1 cellular context compared by ENCODE assay signal in the genomic region with DNA sequence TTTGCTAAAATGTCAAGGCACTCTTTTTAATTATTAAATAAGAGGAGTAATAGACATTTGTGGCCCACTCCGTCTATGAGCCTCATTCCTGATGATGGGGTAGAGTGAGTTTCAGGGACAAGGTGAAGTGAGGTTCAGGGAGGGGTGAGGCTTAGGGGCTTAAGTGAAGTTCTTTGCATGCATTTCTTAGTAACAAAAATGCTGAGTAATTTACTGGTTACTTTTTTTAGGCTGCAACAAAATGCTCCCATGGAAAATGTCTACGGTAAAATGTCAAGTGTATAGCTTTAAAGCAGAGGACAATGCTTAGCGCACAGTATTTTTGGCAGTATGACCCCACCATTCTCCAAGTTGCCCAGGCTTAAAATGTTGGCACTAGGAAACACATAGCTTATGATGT.
TF ChIP-seq lines count a peak whose summit lies in the region.

No MANE protein-coding gene starts in this region.

TF ChIP-seq in GM12878, 131 proteins besides CTCF, POLR2A, EP300 and RAD21:
- TF ChIP-seq, protein P1, sequence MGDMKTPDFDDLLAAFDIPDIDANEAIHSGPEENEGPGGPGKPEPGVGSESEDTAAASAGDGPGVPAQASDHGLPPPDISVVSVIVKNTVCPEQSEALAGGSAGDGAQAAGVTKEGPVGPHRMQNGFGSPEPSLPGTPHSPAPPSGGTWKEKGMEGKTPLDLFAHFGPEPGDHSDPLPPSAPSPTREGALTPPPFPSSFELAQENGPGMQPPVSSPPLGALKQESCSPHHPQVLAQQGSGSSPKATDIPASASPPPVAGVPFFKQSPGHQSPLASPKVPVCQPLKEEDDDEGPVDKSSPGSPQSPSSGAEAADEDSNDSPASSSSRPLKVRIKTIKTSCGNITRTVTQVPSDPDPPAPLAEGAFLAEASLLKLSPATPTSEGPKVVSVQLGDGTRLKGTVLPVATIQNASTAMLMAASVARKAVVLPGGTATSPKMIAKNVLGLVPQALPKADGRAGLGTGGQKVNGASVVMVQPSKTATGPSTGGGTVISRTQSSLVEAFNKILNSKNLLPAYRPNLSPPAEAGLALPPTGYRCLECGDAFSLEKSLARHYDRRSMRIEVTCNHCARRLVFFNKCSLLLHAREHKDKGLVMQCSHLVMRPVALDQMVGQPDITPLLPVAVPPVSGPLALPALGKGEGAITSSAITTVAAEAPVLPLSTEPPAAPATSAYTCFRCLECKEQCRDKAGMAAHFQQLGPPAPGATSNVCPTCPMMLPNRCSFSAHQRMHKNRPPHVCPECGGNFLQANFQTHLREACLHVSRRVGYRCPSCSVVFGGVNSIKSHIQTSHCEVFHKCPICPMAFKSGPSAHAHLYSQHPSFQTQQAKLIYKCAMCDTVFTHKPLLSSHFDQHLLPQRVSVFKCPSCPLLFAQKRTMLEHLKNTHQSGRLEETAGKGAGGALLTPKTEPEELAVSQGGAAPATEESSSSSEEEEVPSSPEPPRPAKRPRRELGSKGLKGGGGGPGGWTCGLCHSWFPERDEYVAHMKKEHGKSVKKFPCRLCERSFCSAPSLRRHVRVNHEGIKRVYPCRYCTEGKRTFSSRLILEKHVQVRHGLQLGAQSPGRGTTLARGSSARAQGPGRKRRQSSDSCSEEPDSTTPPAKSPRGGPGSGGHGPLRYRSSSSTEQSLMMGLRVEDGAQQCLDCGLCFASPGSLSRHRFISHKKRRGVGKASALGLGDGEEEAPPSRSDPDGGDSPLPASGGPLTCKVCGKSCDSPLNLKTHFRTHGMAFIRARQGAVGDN (IDR thresholded peaks at IDR 0.05): no peak
- TF ChIP-seq IKZF2 (IDR thresholded peaks at IDR 0.05) (no peak), BRCA1 (IDR thresholded peaks at IDR 0.05; ENCODE audit: low read depth, low read length) (no peak), EZH2 (IDR thresholded peaks at IDR 0.05; ENCODE audit: borderline replicate concordance, control insufficient read depth, low read depth, low read length) (no peak)
- TF ChIP-seq, protein P2, sequence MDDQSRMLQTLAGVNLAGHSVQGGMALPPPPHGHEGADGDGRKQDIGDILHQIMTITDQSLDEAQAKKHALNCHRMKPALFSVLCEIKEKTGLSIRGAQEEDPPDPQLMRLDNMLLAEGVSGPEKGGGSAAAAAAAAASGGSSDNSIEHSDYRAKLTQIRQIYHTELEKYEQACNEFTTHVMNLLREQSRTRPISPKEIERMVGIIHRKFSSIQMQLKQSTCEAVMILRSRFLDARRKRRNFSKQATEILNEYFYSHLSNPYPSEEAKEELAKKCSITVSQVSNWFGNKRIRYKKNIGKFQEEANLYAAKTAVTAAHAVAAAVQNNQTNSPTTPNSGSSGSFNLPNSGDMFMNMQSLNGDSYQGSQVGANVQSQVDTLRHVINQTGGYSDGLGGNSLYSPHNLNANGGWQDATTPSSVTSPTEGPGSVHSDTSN (IDR thresholded peaks at IDR 0.05; ENCODE audit: insufficient replicate concordance, low read depth, low read length): no peak
